8 cellular contexts compared by ENCODE assay signal in the genomic region with DNA sequence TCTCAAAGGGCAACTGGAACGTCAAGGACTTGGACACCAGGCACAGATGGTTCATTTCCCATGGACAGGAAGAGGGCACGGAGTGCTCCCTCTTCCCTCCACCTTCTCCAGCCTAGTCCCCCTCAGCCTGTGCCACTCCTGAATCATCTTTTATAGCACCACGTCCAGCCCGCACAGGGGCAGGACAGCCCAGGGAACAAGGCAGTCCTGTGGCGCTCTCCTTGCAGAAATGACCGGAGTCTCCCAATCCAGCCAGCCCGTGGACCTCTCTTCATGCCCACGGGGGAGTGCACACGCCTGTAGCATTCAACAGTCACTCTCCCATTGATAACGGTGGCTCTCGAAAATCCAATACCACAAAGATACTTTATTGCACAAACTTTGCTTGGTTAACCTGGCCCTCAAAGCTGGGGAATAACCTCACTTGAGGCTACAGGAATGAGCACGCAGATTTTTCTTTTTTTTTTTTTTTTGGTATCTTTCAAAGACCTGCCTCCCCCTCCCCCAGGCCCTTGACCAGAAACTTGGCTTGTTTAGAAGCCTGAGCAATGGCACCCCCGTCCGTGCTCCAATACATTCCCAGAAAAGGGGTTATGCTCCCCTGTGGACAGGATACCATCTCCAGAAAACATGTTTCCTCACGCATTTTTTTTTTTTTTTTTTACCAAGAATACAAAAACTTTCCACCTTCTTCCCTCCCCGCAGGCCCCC. TPM values are rescaled to one million over a fixed set of nuclear protein-coding genes. Genes with fewer than 3 reads are reported as not detected.
DNase-seq lines count a peak whose midpoint lies in the region; ATAC-seq and TF ChIP-seq lines count a peak whose summit lies in the region.

No MANE protein-coding gene starts in this region.

- no peaks in the 10 kb centered on the region for H3K9me3 Mint-ChIP-seq in CD8-positive, alpha-beta memory T cell

- no peak overlapping the region for H2AFZ ChIP-seq in parathyroid adenoma

- H3K9me3 ChIP-seq in CD8-positive, alpha-beta memory T cell (ENCODE audit: low read length) = no peaks in the 10 kb centered on the region
- H3K9me3 ChIP-seq in SJCRH30 (replicated peaks) (no peaks in the 10 kb centered on the region), parathyroid adenoma (ENCODE audit: control insufficient read depth, low read length) (no peaks in the 10 kb centered on the region)

- no peak for TF ChIP-seq POLR2A in erythroblast (IDR thresholded peaks at IDR 0.05; ENCODE audit: low read length)
- TF ChIP-seq POLR2A in GM18505 (IDR thresholded peaks at IDR 0.05; ENCODE audit: borderline replicate concordance, extremely low read depth, insufficient read depth, insufficient read length) = no peak

- H3K27me3 Mint-ChIP-seq in CD8-positive, alpha-beta memory T cell = no peaks in the 10 kb centered on the region

- peak overlapping the region; percentile 88 to 94 (median 91) for H3K4me3 Mint-ChIP-seq in CD8-positive, alpha-beta memory T cell

- CTCF ChIA-PET in CD8-positive, alpha-beta memory T cell (lab: Charles Lee) = interaction anchor here (0.7 to 3.3 kb wide), 7 partner anchors 11 to 133 kb away, joined by 3 to 15 read pairs (median 6); no protein-coding TSS in a partner anchor

- H3K79me2 ChIP-seq in parathyroid adenoma = no peaks in the 10 kb centered on the region

- peaks cover 65 to 70% (median 70%) of the 10 kb centered on the region in 3 donors for H3K4me1 Mint-ChIP-seq in CD8-positive, alpha-beta memory T cell

- H3K27me3 ChIP-seq in CD8-positive, alpha-beta memory T cell (ENCODE audit: insufficient read depth, low read length, poor library complexity, severe bottlenecking) = no peaks in the 10 kb centered on the region
- no peaks in the 10 kb centered on the region for H3K27me3 ChIP-seq in SJCRH30
- H3K27me3 ChIP-seq in parathyroid adenoma (ENCODE audit: control insufficient read depth, insufficient read depth, low read length) = no peaks in the 10 kb centered on the region

- ATAC-seq in GM18505 (IDR thresholded peaks at IDR 0.05; ENCODE audit: unreplicated experiment) (no peak), HG03469 (IDR thresholded peaks at IDR 0.05; ENCODE audit: unreplicated experiment) (no peak), HG03520 (IDR thresholded peaks at IDR 0.05; ENCODE audit: unreplicated experiment) (no peak)

- H3K36me3 Mint-ChIP-seq in CD8-positive, alpha-beta memory T cell = peaks cover 10 to 54% (median 13%) of the 10 kb centered on the region in 3 donors

- no peaks in the 10 kb centered on the region for H3K36me3 ChIP-seq in CD8-positive, alpha-beta memory T cell (ENCODE audit: insufficient read depth, low read length)
- H3K36me3 ChIP-seq in SJCRH30 (no peaks in the 10 kb centered on the region), parathyroid adenoma (ENCODE audit: control insufficient read depth, insufficient read depth, low read length) (no peaks in the 10 kb centered on the region)

- POLR2A ChIA-PET in CD8-positive, alpha-beta memory T cell (lab: Charles Lee) = interaction anchor here (0.9 to 1.8 kb wide), 7 partner anchors 14 to 106 kb away, joined by 3 to 11 read pairs (median 4); no protein-coding TSS in a partner anchor

- peak overlapping the region; percentile 61 for H3K4me2 ChIP-seq in parathyroid adenoma (ENCODE audit: low read length)

- no peak for DNase-seq in CD8-positive, alpha-beta memory T cell
- DNase-seq in SJCRH30 (no peak), erythroblast (lab: John Stamatoyannopoulos, UW) (peak; percentile 36 to 57), OCI-M2 (lab: John Stamatoyannopoulos, UW; ENCODE audit: unreplicated experiment) (no peak)

- H3K4me1 ChIP-seq in CD8-positive, alpha-beta memory T cell (ENCODE audit: insufficient read depth, low read length) = peaks cover 65% of the 10 kb centered on the region
- no peaks in the 10 kb centered on the region for H3K4me1 ChIP-seq in SJCRH30
- H3K4me1 ChIP-seq in parathyroid adenoma = no peaks in the 10 kb centered on the region

- no peak overlapping the region for H3K9ac ChIP-seq in parathyroid adenoma

- H3K27ac ChIP-seq in CD8-positive, alpha-beta memory T cell (ENCODE audit: low read depth, low read length) = peak overlapping the region; percentile 78
- no peak overlapping the region for H3K27ac ChIP-seq in SJCRH30
- no peak overlapping the region for H3K27ac ChIP-seq in parathyroid adenoma

- peak overlapping the region; percentile 83 to 99 (median 94) for H3K27ac Mint-ChIP-seq in CD8-positive, alpha-beta memory T cell

- TF ChIP-seq CTCF in parathyroid adenoma (IDR thresholded peaks at IDR 0.05) = no peak

- H3K4me3 ChIP-seq in CD8-positive, alpha-beta memory T cell (ENCODE audit: low read length) = peak overlapping the region; percentile 79
- H3K4me3 ChIP-seq in SJCRH30 (peak overlapping the region; percentile 70), parathyroid adenoma (ENCODE audit: low read depth, low read length) (peak overlapping the region; percentile 34)

RNA-seq across cellular contexts. Expression of a gene that starts 0.7 kb away (rescaled TPM):
- total RNA-seq in CD8-positive, alpha-beta memory T cell = 10 to 100 TPM; 44.1 to 46.7 TPM
- polyA plus RNA-seq in CD8-positive, alpha-beta memory T cell = 55.3 TPM
- total RNA-seq in SJCRH30 (2014; rRNA removed; shearing (Covaris generic)) = 0.79 and 1.3 TPM in 2 replicates

Comparison
In these comparisons a context has a peak if more than half of its experiments do, and no peak if none do; other contexts are left out.
1. DNase-seq: peak in erythroblast (2 of 2); none in CD8-positive, alpha-beta memory T cell (0 of 5), SJCRH30 (0 of 2) and OCI-M2 (single experiment).
2. RNA of a gene that starts 0.7 kb away (total RNA-seq): 44.1 to 46.7 TPM in CD8-positive, alpha-beta memory T cell; 0.79 to 1.3 TPM in SJCRH30; every median in the first group is over 10 times any median in the second.
3. Peak in every context shown above with its lines, with median percentiles within 50 percentile points of each other: H3K4me3 ChIP-seq.